ENCODE assay signal across 8 cellular contexts in the genomic region with DNA sequence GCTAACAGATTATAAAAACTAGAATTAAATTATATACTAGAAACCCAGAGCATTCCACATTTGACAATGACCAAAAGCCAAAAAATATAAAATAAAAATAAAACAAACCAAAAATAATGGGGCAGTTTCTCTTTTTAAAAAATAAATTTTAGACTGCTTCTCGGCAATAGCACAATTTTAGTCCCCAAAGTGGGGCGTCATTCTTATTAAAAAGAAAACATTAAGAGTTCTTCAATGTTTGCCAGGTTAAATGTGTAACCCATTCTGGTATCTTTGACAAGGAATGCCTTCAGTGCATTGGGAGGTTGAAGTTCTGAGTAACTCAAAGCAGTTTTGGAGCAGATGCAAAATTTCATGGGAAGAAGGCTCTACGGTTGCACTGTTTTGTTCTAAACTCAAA. TPM values are rescaled to one million over a fixed set of nuclear protein-coding genes. Genes with fewer than 3 reads are reported as not detected.
A peak's percentile ranks its signal among the peaks of the same experiment; 100 is the strongest.
DNase-seq lines count a peak whose midpoint lies in the region; ATAC-seq, FAIRE-seq and TF ChIP-seq lines count a peak whose summit lies in the region.

No MANE protein-coding gene starts in this region.

- TF ChIP-seq CTCF in thoracic aorta (IDR thresholded peaks at IDR 0.05) = no peak

- H3K36me3 Mint-ChIP-seq in activated T-cell treated with anti-CD3 and anti-CD28 coated beads, Interleukin-2, amount 50 U/mL, for 24 hours (ENCODE audit: low read depth) = peaks cover 62% of the 10 kb centered on the region
- H3K36me3 Mint-ChIP-seq in central memory CD8-positive, alpha-beta T cell (ENCODE audit: insufficient read depth) = peaks cover 31% of the 10 kb centered on the region

- peaks cover 9 to 42% of the 10 kb centered on the region in 2 donors for H3K4me1 ChIP-seq in thoracic aorta (ENCODE audit: control insufficient read depth in 1 of 2, low read depth in 2 of 2)

- intact Hi-C loops in posterior cingulate gyrus (cut with DNase I) = no loop called here

- H3K27me3 Mint-ChIP-seq in activated T-cell treated with anti-CD3 and anti-CD28 coated beads, Interleukin-2, amount 50 U/mL, for 24 hours = peaks cover 25% of the 10 kb centered on the region
- no peaks in the 10 kb centered on the region for H3K27me3 Mint-ChIP-seq in central memory CD8-positive, alpha-beta T cell

- no peaks in the 10 kb centered on the region for H3K9me3 ChIP-seq in thoracic aorta

- H3K27me3 ChIP-seq in thoracic aorta (replicated peaks; ENCODE audit: insufficient read depth) = no peaks in the 10 kb centered on the region

- no peaks in the 10 kb centered on the region for H3K36me3 ChIP-seq in thoracic aorta

- peaks cover 40% of the 10 kb centered on the region for H3K4me1 Mint-ChIP-seq in activated T-cell treated with anti-CD3 and anti-CD28 coated beads, Interleukin-2, amount 50 U/mL, for 24 hours (ENCODE audit: low read depth)
- peaks cover 50% of the 10 kb centered on the region for H3K4me1 Mint-ChIP-seq in central memory CD8-positive, alpha-beta T cell

- ATAC-seq in central memory CD8-positive, alpha-beta T cell (replicated peaks; ENCODE audit: extremely low read depth, poor library complexity, severe bottlenecking) = no peak
- ATAC-seq in thoracic aorta (ENCODE audit: insufficient number of reproducible peaks, low FRiP score, low read depth) = no peak
- no peak for ATAC-seq in GM21515 (IDR thresholded peaks at IDR 0.05; ENCODE audit: unreplicated experiment)

- H3K9me3 Mint-ChIP-seq in activated T-cell treated with anti-CD3 and anti-CD28 coated beads, Interleukin-2, amount 50 U/mL, for 24 hours = no peaks in the 10 kb centered on the region
- H3K9me3 Mint-ChIP-seq in central memory CD8-positive, alpha-beta T cell = no peaks in the 10 kb centered on the region

- peak overlapping the region; percentile 86 for H3K4me3 ChIP-seq in thoracic aorta

- peak overlapping the region; percentile 88 for H3K4me3 Mint-ChIP-seq in activated T-cell treated with anti-CD3 and anti-CD28 coated beads, Interleukin-2, amount 50 U/mL, for 24 hours
- peak overlapping the region; percentile 92 for H3K4me3 Mint-ChIP-seq in central memory CD8-positive, alpha-beta T cell

- no peak for FAIRE-seq in GM19239 (lab: Jason Lieb, UNC)

- DNase-seq in activated T-cell treated with anti-CD3 and anti-CD28 coated beads, Interleukin-2, amount 50 U/mL, for 24 hours = no peak
- no peak for DNase-seq in activated T-cell treated with anti-CD3 and anti-CD28 coated beads, Interleukin-2, amount 50 U/mL, for 1 hour
- DNase-seq in central memory CD8-positive, alpha-beta T cell (ENCODE audit: low spot score in 2 of 2) = no peak
- peak; percentile 37 for DNase-seq in medulla oblongata (ENCODE audit: extremely low spot score)
- DNase-seq in thoracic aorta (ENCODE audit: low spot score) = no peak
- DNase-seq in GM19239 (ENCODE audit: insufficient read length, low spot score) = no peak
- no peak for DNase-seq in posterior cingulate gyrus

- peak overlapping the region in 1 of 2 donors; percentile 30 for H3K27ac ChIP-seq in thoracic aorta

- H3K27ac Mint-ChIP-seq in activated T-cell treated with anti-CD3 and anti-CD28 coated beads, Interleukin-2, amount 50 U/mL, for 24 hours = peak overlapping the region; percentile 92
- H3K27ac Mint-ChIP-seq in central memory CD8-positive, alpha-beta T cell (ENCODE audit: low read depth) = no peak overlapping the region

RNA-seq across cellular contexts. Expression of gene MAF, which starts 3.3 kb away (rescaled TPM):
- total RNA-seq in thoracic aorta = 10 to 100 TPM; 20.0 to 41.8 TPM
